In genomic region chr3:11718582-11719405, GRCh38 we compare ENCODE assay signal across 8 cellular contexts.
DNase-seq lines count a peak whose midpoint lies in the region; ATAC-seq and TF ChIP-seq lines count a peak whose summit lies in the region.

No MANE protein-coding gene starts in this region.

- H3K27ac Mint-ChIP-seq in activated B cell treated with CpG ODN at 0.5 μM for 24 hours, result peak overlapping the region; percentile 92

- H3K9me3 Mint-ChIP-seq in activated B cell treated with CpG ODN at 0.5 μM for 24 hours, result no peaks in the 10 kb centered on the region

- peaks cover 8% of the 10 kb centered on the region for H3K36me3 Mint-ChIP-seq in activated B cell treated with CpG ODN at 0.5 μM for 24 hours (ENCODE audit: low read depth)

- intact Hi-C loops in activated B cell treated with CpG ODN at 0.5 μM for 24 hours (cut with micrococcal nuclease), result loop anchor here (2.0 to 5.0 kb wide), 4 partner anchors 46 to 1986 kb away; partner anchors contain the start of genes BRPF1, TAMM41 and VGLL4

- POLR2A ChIA-PET in activated B cell treated with CpG ODN at 0.5 μM for 24 hours (lab: Charles Lee), result no interaction called here

- ATAC-seq in GM21528 (IDR thresholded peaks at IDR 0.05; ENCODE audit: low FRiP score, unreplicated experiment) (peak; percentile 26), activated B cell treated with CpG ODN at 0.5 μM for 24 hours (ENCODE audit: low read depth) (peak; percentile 14), left lobe of liver (peak; percentile 16)

- peak; percentile 60 for DNase-seq in EH (ENCODE audit: low read depth)
- peak; percentile 71 for DNase-seq in HuH-7.5 (ENCODE audit: low spot score)
- no peak for DNase-seq in activated B cell treated with CpG ODN at 0.5 μM for 24 hours
- DNase-seq in left lobe of liver (ENCODE audit: low spot score), result peak; percentile 53
- DNase-seq in stimulated activated CD4-positive, alpha-beta T cell treated with anti-CD3 and anti-CD28 coated beads, Interleukin-2, amount 100 ng/mL, for 24 hours, result peak; percentile 56 to 58
- DNase-seq in cortex of kidney (lab: John Stamatoyannopoulos, UW), result no peak

- H3K27me3 Mint-ChIP-seq in activated B cell treated with CpG ODN at 0.5 μM for 24 hours, result no peaks in the 10 kb centered on the region

- H3K27ac ChIP-seq in cingulate gyrus (ENCODE audit: low read depth, low read length), result peak overlapping the region; percentile 63

- CTCF ChIA-PET in activated B cell treated with CpG ODN at 0.5 μM for 24 hours (lab: Charles Lee), result no interaction called here

- H3K4me1 Mint-ChIP-seq in activated B cell treated with CpG ODN at 0.5 μM for 24 hours, result peaks cover 18% of the 10 kb centered on the region

- H3K4me3 Mint-ChIP-seq in activated B cell treated with CpG ODN at 0.5 μM for 24 hours, result peak overlapping the region; percentile 94

- TF ChIP-seq CTCF in activated B cell treated with CpG ODN at 0.5 μM for 24 hours (IDR thresholded peaks at IDR 0.05), result no peak

Comparison
In these comparisons a context has a peak if more than half of its experiments do, and no peak if none do; other contexts are left out.
1. DNase-seq: peak in EH (single experiment), HuH-7.5 (single experiment), left lobe of liver (single experiment) and stimulated activated CD4-positive, alpha-beta T cell treated with anti-CD3 and anti-CD28 coated beads, Interleukin-2, amount 100 ng/mL, for 24 hours (2 of 2); none in activated B cell treated with CpG ODN at 0.5 μM for 24 hours (single experiment) and cortex of kidney (single experiment).
2. Peak in every context shown above with its lines, with median percentiles within 50 percentile points of each other: ATAC-seq.